Comparison of ENCODE assay signal across 8 cellular contexts in the genomic region with DNA sequence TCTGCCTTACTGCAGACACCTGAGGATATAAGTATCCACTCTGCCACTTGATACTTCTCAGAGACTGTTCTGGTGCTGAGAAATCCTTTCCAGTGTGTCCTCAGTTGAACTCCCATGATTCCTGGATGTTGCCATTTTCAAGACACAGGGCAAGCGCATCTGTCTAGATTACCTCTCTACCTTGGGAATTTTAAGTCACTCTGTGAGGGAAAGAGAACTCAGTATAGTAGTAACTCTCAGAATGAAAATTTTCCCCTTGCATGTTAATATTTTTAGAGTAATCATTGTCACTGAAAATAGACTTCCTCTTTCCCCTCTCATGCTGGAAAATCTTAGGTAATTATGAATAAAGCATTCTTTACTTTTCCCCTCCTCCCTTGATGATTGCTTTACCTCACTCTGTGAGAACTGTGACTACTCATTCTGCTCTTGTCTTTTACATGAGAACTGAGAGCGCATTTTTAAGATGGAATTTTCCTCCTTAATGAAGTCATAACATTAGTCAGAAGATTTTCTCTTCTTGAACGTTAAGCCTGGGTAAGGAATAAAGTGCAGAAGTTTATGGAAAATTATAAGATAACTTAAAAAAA. TPM values are rescaled to one million over a fixed set of nuclear protein-coding genes. Genes with fewer than 3 reads are reported as not detected.
DNase-seq lines count a peak whose midpoint lies in the region; ATAC-seq, FAIRE-seq and TF ChIP-seq lines count a peak whose summit lies in the region.

No MANE protein-coding gene starts in this region.

- no peaks in the 10 kb centered on the region for H3K36me3 ChIP-seq in thyroid gland

- DNase-seq in NCI-H1436 treated with DMSO at 0.1 percent for 48 hours (lab: John Stamatoyannopoulos, UW) (peak; percentile 13), epithelial cell of prostate (ENCODE audit: low read depth, low spot score) (no peak), thyroid gland (no peak), H54 (ENCODE audit: insufficient read length, low spot score) (no peak), NCI-H446 treated with DMSO at 0.1 percent for 48 hours (lab: John Stamatoyannopoulos, UW) (no peak)

- H3K4me1 ChIP-seq in thyroid gland = peaks cover 22 to 41% of the 10 kb centered on the region in 2 donors

- ATAC-seq in GM18502 (IDR thresholded peaks at IDR 0.05; ENCODE audit: poor library complexity, unreplicated experiment) (peak; percentile 62), GM21825 (IDR thresholded peaks at IDR 0.05; ENCODE audit: unreplicated experiment) (peak; percentile 50), HG03025 (IDR thresholded peaks at IDR 0.05; ENCODE audit: low FRiP score, unreplicated experiment) (no peak)

- H3K9me3 ChIP-seq in thyroid gland = no peaks in the 10 kb centered on the region

- TF ChIP-seq POLR2A in thyroid gland (IDR thresholded peaks at IDR 0.05) (no peak), H54 (IDR thresholded peaks at IDR 0.05; ENCODE audit: low read depth, low read length) (no peak)

- H3K27ac ChIP-seq in epithelial cell of prostate = peak overlapping the region; percentile 15
- H3K27ac ChIP-seq in thyroid gland = peak overlapping the region; percentile 13 to 60 (median 57)

- no peak for TF ChIP-seq CTCF in thyroid gland (IDR thresholded peaks at IDR 0.05)

- H3K27me3 ChIP-seq in thyroid gland = no peaks in the 10 kb centered on the region

- WGBS in thyroid gland, 2 donors = 32 to 34% methylated on average over 3 of the region's 3 CpGs

- H3K4me3 ChIP-seq in thyroid gland (replicated peaks in 1 of 3) = no peak overlapping the region

- intact Hi-C loops in thyroid gland (cut with DNase I) = no loop called here

- no peak for FAIRE-seq in H54 (lab: Jason Lieb, UNC)

RNA-seq across cellular contexts. Expression of gene TET2, which starts 45.0 kb away (rescaled TPM):
- total RNA-seq in thyroid gland = 10 to 100 TPM; 27.4 to 40.5 (median 32.4) TPM
